ENCODE assay signal across 14 cellular contexts in the genomic region with DNA sequence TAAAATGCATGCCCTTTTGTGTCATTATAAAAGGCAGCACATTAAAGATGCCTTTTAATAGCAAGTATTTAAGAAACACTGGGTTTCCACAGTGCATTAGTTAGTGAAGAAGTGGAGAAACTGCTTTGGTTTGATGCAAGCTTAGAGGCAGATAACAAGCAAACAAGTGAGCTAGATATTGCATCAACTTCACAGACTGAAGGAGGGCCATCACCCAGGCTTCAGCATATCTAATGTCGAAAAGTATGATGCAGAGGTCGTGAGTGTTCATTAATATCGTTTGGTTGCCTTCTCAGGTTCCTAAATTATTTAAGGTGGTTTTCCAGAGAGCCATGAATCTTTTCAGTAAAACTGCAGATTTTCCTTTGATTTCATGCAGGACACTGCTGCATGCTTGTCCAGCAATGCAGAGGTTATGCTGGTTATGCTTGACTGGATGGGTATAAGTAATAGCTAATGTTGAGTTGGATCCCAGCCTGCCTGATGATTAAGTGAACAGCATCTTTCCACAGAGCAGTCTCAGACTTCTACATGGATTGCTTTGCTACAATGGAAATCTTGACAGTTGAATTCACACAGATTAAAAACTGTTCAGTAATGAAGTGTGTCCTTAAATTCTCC.
DNase-seq lines count a peak whose midpoint lies in the region; ATAC-seq, FAIRE-seq and TF ChIP-seq lines count a peak whose summit lies in the region.
"Had no signal": no experiment of that assay in that cellular context is flagged by ENCODE, and none has a peak within 500 bp of the region (broad histone marks: within the 10 kb centered on the region; RNA-seq: fewer than 3 reads in every experiment).

No MANE protein-coding gene starts in this region.

- no peaks in the 10 kb centered on the region for H3K36me3 Mint-ChIP-seq in astrocyte (ENCODE audit: low read depth, unreplicated experiment)
- H3K36me3 Mint-ChIP-seq in T-helper 2 cell treated with Interferon-gamma antibody and Interleukin-4, amounts not matched to agents 5 μg/mL and 100 μg/mL, for 36 hours (ENCODE audit: low read depth), result no peaks in the 10 kb centered on the region

- peaks cover 20 to 100% (median 96%) of the 10 kb centered on the region in 9 donors for H3K4me1 ChIP-seq in heart right ventricle
- peaks cover 84% of the 10 kb centered on the region for H3K4me1 ChIP-seq in astrocyte (ENCODE audit: insufficient read depth, low read length)
- peaks cover 41% of the 10 kb centered on the region for H3K4me1 ChIP-seq in keratinocyte (ENCODE audit: control insufficient read depth, extremely low read depth, insufficient read depth, low read length)

- peak; percentile 50 for FAIRE-seq in astrocyte (lab: Jason Lieb, UNC)
- FAIRE-seq in keratinocyte (lab: Jason Lieb, UNC), result peak; percentile 43
- FAIRE-seq: GM12892, TTC549 had no signal

- no peaks in the 10 kb centered on the region for H3K9me3 Mint-ChIP-seq in astrocyte (ENCODE audit: unreplicated experiment)
- H3K9me3 Mint-ChIP-seq in T-helper 2 cell treated with Interferon-gamma antibody and Interleukin-4, amounts not matched to agents 5 μg/mL and 100 μg/mL, for 36 hours, result no peaks in the 10 kb centered on the region

- TF ChIP-seq CTCF in heart right ventricle (IDR thresholded peaks at IDR 0.05), result no peak
- no peak for TF ChIP-seq CTCF in astrocyte (IDR thresholded peaks at IDR 0.05; ENCODE audit: insufficient read depth, low read depth, low read length)
- no peak for TF ChIP-seq CTCF in keratinocyte (optimal IDR thresholded peaks at IDR 0.05 in 1 of 3, IDR thresholded peaks at IDR 0.05 in 1 of 3, conservative IDR thresholded peaks at IDR 0.05 in 1 of 3; ENCODE audit: extremely low read depth in 1 of 3, insufficient read depth in 2 of 3, low read length in 3 of 3)

- no peak for TF ChIP-seq POLR2A in erythroblast (IDR thresholded peaks at IDR 0.05; ENCODE audit: low read length)

- H3K4me1 Mint-ChIP-seq in astrocyte (ENCODE audit: low read depth, unreplicated experiment), result peaks cover 84% of the 10 kb centered on the region
- H3K4me1 Mint-ChIP-seq in T-helper 2 cell treated with Interferon-gamma antibody and Interleukin-4, amounts not matched to agents 5 μg/mL and 100 μg/mL, for 36 hours (ENCODE audit: low read depth), result peaks cover 4% of the 10 kb centered on the region

- H4K20me1 ChIP-seq in astrocyte (ENCODE audit: insufficient read depth, low read length) (peaks cover 39% of the 10 kb centered on the region), keratinocyte (ENCODE audit: control insufficient read depth, extremely low read depth, insufficient read depth, low read length) (no peaks in the 10 kb centered on the region)

- no peak overlapping the region for H2AFZ ChIP-seq in astrocyte (ENCODE audit: low read depth, low read length)
- H2AFZ ChIP-seq in keratinocyte (ENCODE audit: control insufficient read depth, low read length), result no peak overlapping the region

- 48% methylated on average over 3 of the region's 3 CpGs for WGBS in heart right ventricle, 2 donors

- H3K27ac ChIP-seq in heart right ventricle (peak overlapping the region in 6 of 10 donors; percentile 14 to 70 (median 33)), astrocyte (ENCODE audit: low read depth, low read length) (peak overlapping the region; percentile 62), keratinocyte (ENCODE audit: control insufficient read depth, insufficient read depth, low read length) (no peak overlapping the region)
- H3K27ac ChIP-seq: coronary artery had no signal

- H3K4me3 ChIP-seq in heart right ventricle, result no peak overlapping the region
- H3K4me3 ChIP-seq in astrocyte (ENCODE audit: insufficient read depth, low read depth, low read length), result no peak overlapping the region
- H3K4me3 ChIP-seq in keratinocyte (ENCODE audit: control insufficient read depth in 2 of 3, extremely low read depth in 1 of 3, insufficient read depth in 2 of 3, low read depth in 1 of 3, low read length in 3 of 3), result no peak overlapping the region
- H3K4me3 ChIP-seq: coronary artery had no signal

- H3K79me2 ChIP-seq in astrocyte (ENCODE audit: insufficient read depth, low read length), result peaks cover 94% of the 10 kb centered on the region
- H3K79me2 ChIP-seq in keratinocyte (ENCODE audit: control insufficient read depth, insufficient read depth, low read length), result peaks cover 84% of the 10 kb centered on the region

- H3K9ac ChIP-seq in astrocyte (ENCODE audit: low read length) (peak overlapping the region; percentile 11), keratinocyte (ENCODE audit: control insufficient read depth, extremely low read depth, insufficient read depth, low read length) (no peak overlapping the region)

- DNase-seq in heart right ventricle (no peak), Right ventricle myocardium inferior (ENCODE audit: missing footprints) (no peak), astrocyte (ENCODE audit: low read depth) (peak; percentile 89), keratinocyte (ENCODE audit: low read depth, low spot score) (no peak), amygdala (lab: John Stamatoyannopoulos, UW) (no peak), erythroblast (lab: John Stamatoyannopoulos, UW) (no peak), occipital lobe (lab: John Stamatoyannopoulos, UW) (no peak)
- no peak for DNase-seq in T-helper 2 cell treated with Interferon-gamma antibody and Interleukin-4, amounts not matched to agents 5 μg/mL and 100 μg/mL, for 36 hours (ENCODE audit: low spot score)
- DNase-seq: activated CD8-positive, alpha-beta T cell treated with anti-CD3 and anti-CD28 coated beads, Interleukin-2, amount 10 ng/mL, durations not matched to agents 7 days and 5 days; activated naive CD4-positive, alpha-beta T cell treated with Interleukin-2 at 50 U/mL for 16 hours; NCI-H510A had no signal

- H3K4me2 ChIP-seq in astrocyte (ENCODE audit: low read length) (peak overlapping the region; percentile 18), keratinocyte (ENCODE audit: control insufficient read depth, extremely low read depth, insufficient read depth, low read depth, low read length) (no peak overlapping the region)

- H3K9me1 ChIP-seq in keratinocyte (ENCODE audit: control insufficient read depth, extremely low read depth, insufficient read depth, low read length), result peaks cover 1% of the 10 kb centered on the region

- no peak overlapping the region for H3K27ac Mint-ChIP-seq in astrocyte (ENCODE audit: unreplicated experiment)
- H3K27ac Mint-ChIP-seq in T-helper 2 cell treated with Interferon-gamma antibody and Interleukin-4, amounts not matched to agents 5 μg/mL and 100 μg/mL, for 36 hours, result no peak overlapping the region
- H3K27ac Mint-ChIP-seq: activated CD8-positive, alpha-beta T cell treated with anti-CD3 and anti-CD28 coated beads, Interleukin-2, amount 10 ng/mL, durations not matched to agents 7 days and 5 days had no signal

- H3K9me3 ChIP-seq in heart right ventricle (no peaks in the 10 kb centered on the region), astrocyte (ENCODE audit: insufficient read depth, low read depth, low read length) (no peaks in the 10 kb centered on the region), keratinocyte (ENCODE audit: control insufficient read depth, low read depth, low read length) (no peaks in the 10 kb centered on the region)

- H3K36me3 ChIP-seq in heart right ventricle (no peaks in the 10 kb centered on the region), astrocyte (ENCODE audit: insufficient read depth, low read length) (peaks cover 3% of the 10 kb centered on the region), keratinocyte (ENCODE audit: control insufficient read depth in 2 of 2, extremely low read depth in 1 of 2, insufficient read depth in 2 of 2, low read length in 2 of 2) (peaks cover 4 to 10% of the 10 kb centered on the region in 2 experiments)

- intact Hi-C loops in heart right ventricle (cut with DNase I), result no loop called here
- intact Hi-C loops in Right ventricle myocardium inferior (cut with DNase I), result no loop called here

- H3K4me3 Mint-ChIP-seq in astrocyte (ENCODE audit: unreplicated experiment), result no peak overlapping the region
- no peak overlapping the region for H3K4me3 Mint-ChIP-seq in T-helper 2 cell treated with Interferon-gamma antibody and Interleukin-4, amounts not matched to agents 5 μg/mL and 100 μg/mL, for 36 hours
- H3K4me3 Mint-ChIP-seq: activated CD8-positive, alpha-beta T cell treated with anti-CD3 and anti-CD28 coated beads, Interleukin-2, amount 10 ng/mL, durations not matched to agents 7 days and 5 days had no signal

- ATAC-seq in heart right ventricle, result peak in 1 of 8 donors; percentile 35
- no peak for ATAC-seq in Right ventricle myocardium inferior
- ATAC-seq: activated CD8-positive, alpha-beta T cell treated with anti-CD3 and anti-CD28 coated beads, Interleukin-2, amount 10 ng/mL, durations not matched to agents 7 days and 5 days had no signal

- no peaks in the 10 kb centered on the region for H3K27me3 Mint-ChIP-seq in astrocyte (ENCODE audit: low read depth, unreplicated experiment)
- H3K27me3 Mint-ChIP-seq in T-helper 2 cell treated with Interferon-gamma antibody and Interleukin-4, amounts not matched to agents 5 μg/mL and 100 μg/mL, for 36 hours (ENCODE audit: low read depth), result peaks cover 32% of the 10 kb centered on the region

- dilution Hi-C loops in keratinocyte (cut with MboI; ENCODE audit: extremely low pct_ligation_motif_present, low sequenced_read_pairs), result no loop called here

- H3K27me3 ChIP-seq in heart right ventricle, result no peaks in the 10 kb centered on the region
- H3K27me3 ChIP-seq in astrocyte (ENCODE audit: insufficient read depth, low read length), result no peaks in the 10 kb centered on the region
- H3K27me3 ChIP-seq in keratinocyte (ENCODE audit: control insufficient read depth, extremely low read depth, insufficient read depth, low read length), result no peaks in the 10 kb centered on the region
